Comparison of ENCODE assay signal across 1 cellular context in the genomic region with DNA sequence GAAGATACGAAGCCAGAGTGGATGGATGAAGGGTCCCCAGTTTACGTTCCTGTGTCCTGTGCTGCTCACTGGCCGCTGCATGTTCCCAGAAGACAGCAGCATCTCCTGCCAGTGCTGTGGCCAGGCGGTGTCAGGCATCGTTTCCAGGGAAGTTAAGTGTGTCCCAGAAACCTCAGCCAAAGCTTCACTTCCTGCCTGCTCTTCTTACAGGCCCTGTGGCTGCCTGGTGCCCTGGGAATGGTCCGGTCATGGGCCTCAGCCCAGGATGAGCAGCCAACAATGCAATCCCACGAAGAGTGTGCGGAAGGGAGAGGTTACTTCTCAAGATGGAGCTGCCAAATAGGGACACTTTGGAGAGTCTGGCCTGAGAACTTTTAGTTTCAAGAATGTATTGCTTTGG.
TF ChIP-seq lines count a peak whose summit lies in the region.

No MANE protein-coding gene starts in this region.

TF ChIP-seq in IMR-90, 13 proteins besides CTCF, POLR2A, EP300 and RAD21:
- TF ChIP-seq FOS (IDR thresholded peaks at IDR 0.05; ENCODE audit: low read depth, low read length) = no peak
- TF ChIP-seq MAFK (IDR thresholded peaks at IDR 0.05; ENCODE audit: low read depth, low read length) = no peak
- no peak for TF ChIP-seq CHD1 (IDR thresholded peaks at IDR 0.05; ENCODE audit: low read depth, low read length)
- no peak for TF ChIP-seq SMC3 (IDR thresholded peaks at IDR 0.05; ENCODE audit: low read depth, low read length)
- no peak for TF ChIP-seq CEBPB (IDR thresholded peaks at IDR 0.05; ENCODE audit: low read depth, low read length)
- TF ChIP-seq MAZ (IDR thresholded peaks at IDR 0.05; ENCODE audit: borderline replicate concordance, low read depth, low read length) = no peak
- no peak for TF ChIP-seq RCOR1 (IDR thresholded peaks at IDR 0.05; ENCODE audit: insufficient replicate concordance, low read length)
- no peak for TF ChIP-seq MXI1 (IDR thresholded peaks at IDR 0.05; ENCODE audit: borderline replicate concordance, low read depth, low read length)
- TF ChIP-seq, protein P1, sequence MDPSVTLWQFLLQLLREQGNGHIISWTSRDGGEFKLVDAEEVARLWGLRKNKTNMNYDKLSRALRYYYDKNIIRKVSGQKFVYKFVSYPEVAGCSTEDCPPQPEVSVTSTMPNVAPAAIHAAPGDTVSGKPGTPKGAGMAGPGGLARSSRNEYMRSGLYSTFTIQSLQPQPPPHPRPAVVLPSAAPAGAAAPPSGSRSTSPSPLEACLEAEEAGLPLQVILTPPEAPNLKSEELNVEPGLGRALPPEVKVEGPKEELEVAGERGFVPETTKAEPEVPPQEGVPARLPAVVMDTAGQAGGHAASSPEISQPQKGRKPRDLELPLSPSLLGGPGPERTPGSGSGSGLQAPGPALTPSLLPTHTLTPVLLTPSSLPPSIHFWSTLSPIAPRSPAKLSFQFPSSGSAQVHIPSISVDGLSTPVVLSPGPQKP (IDR thresholded peaks at IDR 0.05; ENCODE audit: borderline replicate concordance, low read depth, low read length) = no peak
- TF ChIP-seq, protein P2, sequence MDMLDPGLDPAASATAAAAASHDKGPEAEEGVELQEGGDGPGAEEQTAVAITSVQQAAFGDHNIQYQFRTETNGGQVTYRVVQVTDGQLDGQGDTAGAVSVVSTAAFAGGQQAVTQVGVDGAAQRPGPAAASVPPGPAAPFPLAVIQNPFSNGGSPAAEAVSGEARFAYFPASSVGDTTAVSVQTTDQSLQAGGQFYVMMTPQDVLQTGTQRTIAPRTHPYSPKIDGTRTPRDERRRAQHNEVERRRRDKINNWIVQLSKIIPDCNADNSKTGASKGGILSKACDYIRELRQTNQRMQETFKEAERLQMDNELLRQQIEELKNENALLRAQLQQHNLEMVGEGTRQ (IDR thresholded peaks at IDR 0.05; ENCODE audit: low read depth, low read length) = no peak
- no peak for TF ChIP-seq BHLHE40 (IDR thresholded peaks at IDR 0.05; ENCODE audit: low read depth, low read length)
- TF ChIP-seq NFE2L2 (IDR thresholded peaks at IDR 0.05; ENCODE audit: low read depth, low read length) = no peak
- no peak for TF ChIP-seq RFX5 (IDR thresholded peaks at IDR 0.05; ENCODE audit: low read depth, low read length)
